In genomic region chr19:32638625-32639024, GRCh38 we compare ENCODE assay signal across 10 cellular contexts. TPM values are rescaled to one million over a fixed set of nuclear protein-coding genes. Genes with fewer than 3 reads are reported as not detected.
"Had no signal": no experiment of that assay in that cellular context is flagged by ENCODE, and none has a peak within 500 bp of the region (broad histone marks: within the 10 kb centered on the region; RNA-seq: fewer than 3 reads in every experiment).

No MANE protein-coding gene starts in this region.

- H2AFZ ChIP-seq: GM23248, GM23338 had no signal

- H3K4me1 ChIP-seq: HAP-1 had no signal

- DNase-seq: GM23248, GOT3, H9, HCEC 1CT, HFFc6 had no signal

- H3K4me3 ChIP-seq: GM23248, GM23338, HAP-1 had no signal

- ATAC-seq: GM23338, HCT116 had no signal

- H3K4me2 ChIP-seq: GM23338 had no signal

- H3K27ac ChIP-seq: GM23248 had no signal

- H3K9me3 ChIP-seq: HAP-1 had no signal

- FAIRE-seq: H1, H54 had no signal

- H3K9ac ChIP-seq: GM23248 had no signal

RNA-seq across cellular contexts. Expression of gene RGS9BP, which starts 37.0 kb away (rescaled TPM):
- polyA plus RNA-seq: GM23338 had no signal
